ENCODE assay signal across 8 cellular contexts in genomic region chr7:66592597-66593146, GRCh38. TPM values are rescaled to one million over a fixed set of nuclear protein-coding genes. Genes with fewer than 3 reads are reported as not detected.
A peak's percentile ranks its signal among the peaks of the same experiment; 100 is the strongest.
DNase-seq lines count a peak whose midpoint lies in the region; ATAC-seq and TF ChIP-seq lines count a peak whose summit lies in the region.
"Not testable (repeated sequence)": the region's sequence is repeated elsewhere in the genome, so short reads cannot be mapped to it uniquely, and the experiment has no call there.

No MANE protein-coding gene starts in this region.

- CTCF ChIA-PET in A673 (lab: Charles Lee), result not testable (repeated sequence)
- CTCF ChIA-PET in OCI-LY7 (lab: Charles Lee; ENCODE audit: unreplicated experiment), result interaction anchor here (0.6 kb wide), 1 partner anchor 158 kb away, joined by 7 read pairs; no protein-coding TSS in a partner anchor
- CTCF ChIA-PET in activated naive CD4-positive, alpha-beta T cell treated with anti-CD3 and anti-CD28 coated beads for 36 hours (lab: Charles Lee), result interaction anchor here (0.6 kb wide), 1 partner anchor 79 kb away, joined by 4 read pairs; no protein-coding TSS in a partner anchor

- H3K9me2 ChIP-seq in OCI-LY7 (ENCODE audit: insufficient read depth, low read length), result not testable (repeated sequence)

- 31% methylated on average over 4 of the region's 4 CpGs for WGBS in right lobe of liver (ENCODE audit: insufficient coverage, low coverage, low lambda C conversion rate, missing lambda C conversion rate)

- H3K9me3 Mint-ChIP-seq in activated naive CD4-positive, alpha-beta T cell treated with anti-CD3 and anti-CD28 coated beads for 36 hours; endothelial cell (ENCODE audit: unreplicated experiment): not testable (repeated sequence)

- POLR2A ChIA-PET in A673 (lab: Charles Lee; ENCODE audit: low non-redundant PET), result not testable (repeated sequence)
- POLR2A ChIA-PET in OCI-LY7 (lab: Charles Lee), result interaction anchor here (0.7 kb wide), 1 partner anchor 338 kb away, joined by 3 read pairs; no protein-coding TSS in a partner anchor

- H3K27ac Mint-ChIP-seq in activated naive CD4-positive, alpha-beta T cell treated with anti-CD3 and anti-CD28 coated beads for 36 hours, result peak overlapping the region; percentile 96
- peak overlapping the region; percentile 79 for H3K27ac Mint-ChIP-seq in endothelial cell (ENCODE audit: unreplicated experiment)

- not testable (repeated sequence) for H3K36me3 ChIP-seq in A673 (ENCODE audit: insufficient read depth, low read length, poor library complexity, severe bottlenecking); OCI-LY7 (ENCODE audit: insufficient read depth, low read length); right lobe of liver

- peak overlapping the region; percentile 92 for H3K4me2 ChIP-seq in OCI-LY7 (ENCODE audit: low read length)

- H3K4me1 ChIP-seq in A673 (ENCODE audit: insufficient read depth, low read length, poor library complexity, severe bottlenecking), result not testable (repeated sequence)
- H3K4me1 ChIP-seq in OCI-LY7 (ENCODE audit: insufficient read depth, low read length, poor library complexity, severe bottlenecking), result peaks cover 34% of the 10 kb centered on the region
- H3K4me1 ChIP-seq in right lobe of liver, result peaks cover 0 to 13% (median 0%) of the 10 kb centered on the region in 4 donors

- ATAC-seq in GM19025 (IDR thresholded peaks at IDR 0.05; ENCODE audit: low read depth, unreplicated experiment), result peak; percentile 6
- peak; percentile 7 for ATAC-seq in HG02870 (IDR thresholded peaks at IDR 0.05; ENCODE audit: unreplicated experiment)
- peak in 1 of 4 donors; percentile 4 for ATAC-seq in right lobe of liver

- not testable (repeated sequence) for H3K27me3 Mint-ChIP-seq in activated naive CD4-positive, alpha-beta T cell treated with anti-CD3 and anti-CD28 coated beads for 36 hours (ENCODE audit: low read depth); endothelial cell (ENCODE audit: unreplicated experiment)

- H3K9me3 ChIP-seq in A673 (ENCODE audit: low read depth, low read length, poor library complexity, severe bottlenecking); OCI-LY7 (ENCODE audit: low read length); right lobe of liver: not testable (repeated sequence)

- BruUV-seq in A673 (replicated peaks; lab: Mats Ljungman, UMichigan), result TSS peak; percentile 76
- BruUV-seq in OCI-LY7 (replicated peaks; lab: Mats Ljungman, UMichigan), result TSS peak; percentile 96

- peak overlapping the region; percentile 98 for H3K4me3 Mint-ChIP-seq in activated naive CD4-positive, alpha-beta T cell treated with anti-CD3 and anti-CD28 coated beads for 36 hours
- H3K4me3 Mint-ChIP-seq in endothelial cell (ENCODE audit: unreplicated experiment), result peak overlapping the region; percentile 94

- H3K27me3 ChIP-seq in A673 (replicated peaks; ENCODE audit: insufficient read depth, low read depth, low read length, poor library complexity); right lobe of liver: not testable (repeated sequence)

- DNase-seq in A673 (ENCODE audit: low spot score); OCI-LY7 (ENCODE audit: low spot score); activated naive CD4-positive, alpha-beta T cell treated with anti-CD3 and anti-CD28 coated beads for 36 hours; endothelial cell (ENCODE audit: low spot score); right lobe of liver; retinal pigment epithelial cell (ENCODE audit: low read depth): not testable (repeated sequence)

- peak overlapping the region; percentile 88 for H3K4me3 ChIP-seq in A673 (ENCODE audit: low read depth, low read length, poor library complexity, severe bottlenecking)
- H3K4me3 ChIP-seq in OCI-LY7 (ENCODE audit: low read depth, low read length, poor library complexity, severe bottlenecking), result peak overlapping the region; percentile 95
- peak overlapping the region; percentile 81 to 95 (median 92) for H3K4me3 ChIP-seq in right lobe of liver
- peak overlapping the region; percentile 91 for H3K4me3 ChIP-seq in retinal pigment epithelial cell (ENCODE audit: low read length)

- H3K36me3 Mint-ChIP-seq in activated naive CD4-positive, alpha-beta T cell treated with anti-CD3 and anti-CD28 coated beads for 36 hours (ENCODE audit: low read depth), result not testable (repeated sequence)
- peaks cover 20% of the 10 kb centered on the region for H3K36me3 Mint-ChIP-seq in endothelial cell (ENCODE audit: low read depth, unreplicated experiment)

- H3K27ac ChIP-seq in A673 (ENCODE audit: low read depth, low read length, poor library complexity, severe bottlenecking), result peak overlapping the region; percentile 90
- H3K27ac ChIP-seq in OCI-LY7 (ENCODE audit: low read depth, low read length, poor library complexity, severe bottlenecking), result peak overlapping the region; percentile 58
- H3K27ac ChIP-seq in right lobe of liver, result peak overlapping the region; percentile 62 to 93 (median 80)

- H2AFZ ChIP-seq in OCI-LY7 (ENCODE audit: low read length), result peak overlapping the region; percentile 76; the same call in 1 of the 2 replicates

- H3K79me2 ChIP-seq in OCI-LY7 (ENCODE audit: insufficient read depth, low read depth, low read length), result peaks cover 50% of the 10 kb centered on the region

- TF ChIP-seq CTCF in A673 (conservative IDR thresholded peaks at IDR 0.05; ENCODE audit: low read depth, low read length); OCI-LY7 (conservative IDR thresholded peaks at IDR 0.05; ENCODE audit: low read length); endothelial cell (IDR thresholded peaks at IDR 0.05; ENCODE audit: unreplicated experiment); right lobe of liver (IDR thresholded peaks at IDR 0.05); retinal pigment epithelial cell (conservative IDR thresholded peaks at IDR 0.05; ENCODE audit: low read depth, low read length): not testable (repeated sequence)

- TF ChIP-seq POLR2A in right lobe of liver (IDR thresholded peaks at IDR 0.05), result not testable (repeated sequence)

- peaks cover 18% of the 10 kb centered on the region; the same call in 1 of the 2 replicates for H4K20me1 ChIP-seq in OCI-LY7 (ENCODE audit: insufficient read depth, low read length)

- peaks cover 41% of the 10 kb centered on the region for H3K4me1 Mint-ChIP-seq in activated naive CD4-positive, alpha-beta T cell treated with anti-CD3 and anti-CD28 coated beads for 36 hours (ENCODE audit: low read depth)
- H3K4me1 Mint-ChIP-seq in endothelial cell (ENCODE audit: unreplicated experiment), result peaks cover 12% of the 10 kb centered on the region

- intact Hi-C loops in A673 (cut with micrococcal nuclease; ENCODE audit: unreplicated experiment); right lobe of liver (cut with DNase I): not testable (repeated sequence)
- intact Hi-C loops in OCI-LY7 (cut with micrococcal nuclease; ENCODE audit: unreplicated experiment), result loop anchor here (2.0 kb wide), 1 partner anchor 36 kb away; the partner anchor contains the start of gene KCTD7
- intact Hi-C loops in activated naive CD4-positive, alpha-beta T cell treated with anti-CD3 and anti-CD28 coated beads for 36 hours (cut with micrococcal nuclease), result loop anchor here (1.0 kb wide), 7 partner anchors 36 to 404 kb away; partner anchors contain the start of genes KCTD7, RABGEF1 and TYW1

RNA-seq across cellular contexts. Expression of gene KCTD7, which starts 36.0 kb away (rescaled TPM):
- 10.6 and 13.8 TPM in 2 replicates for total RNA-seq in A673 (2021)
- total RNA-seq in OCI-LY7 (2014; rRNA removed; shearing (Covaris generic)), result 32.9 and 40.5 TPM in 2 replicates
- total RNA-seq in OCI-LY7 (2022), result 41.8 and 43.3 TPM in 2 replicates
- 1 to 10 TPM; 6.3 to 7.5 TPM for total RNA-seq in activated naive CD4-positive, alpha-beta T cell treated with anti-CD3 and anti-CD28 coated beads for 36 hours
- 14.6 TPM for total RNA-seq in endothelial cell (ENCODE audit: unreplicated experiment)
- total RNA-seq in right lobe of liver, result 1 to 10 TPM; 1.4 to 5.7 (median 3.9) TPM
